Comparison of ENCODE assay signal across 23 cellular contexts in the genomic region with DNA sequence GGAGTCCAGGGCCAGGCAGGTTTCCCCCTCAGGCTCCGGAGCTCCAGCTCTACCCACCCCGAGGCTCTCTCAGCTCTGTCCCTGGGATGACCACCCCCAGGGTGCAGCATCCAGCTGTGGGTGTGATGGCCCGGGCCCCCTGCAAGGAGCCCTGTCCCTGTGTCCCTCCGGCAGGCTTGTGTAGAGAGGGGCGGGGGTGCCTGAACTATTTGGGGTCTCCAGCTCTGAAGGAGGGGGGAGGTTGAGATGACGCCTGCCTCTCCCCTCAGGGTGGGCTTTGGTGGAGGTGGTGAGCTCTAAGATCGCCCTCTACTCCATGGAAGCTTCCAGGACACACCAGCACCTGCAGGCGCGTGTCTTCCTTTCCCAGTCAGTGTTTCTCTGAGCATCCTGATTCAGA. TPM values are rescaled to one million over a fixed set of nuclear protein-coding genes. Genes with fewer than 3 reads are reported as not detected.
DNase-seq lines count a peak whose midpoint lies in the region; ATAC-seq and TF ChIP-seq lines count a peak whose summit lies in the region.
"Had no signal": no experiment of that assay in that cellular context is flagged by ENCODE, and none has a peak within 500 bp of the region (broad histone marks: within the 10 kb centered on the region; RNA-seq: fewer than 3 reads in every experiment).

No MANE protein-coding gene starts in this region.

- H3K4me3 Mint-ChIP-seq in CD4-positive, alpha-beta T cell, result no peak overlapping the region
- H3K4me3 Mint-ChIP-seq: B cell; CD8-positive, alpha-beta memory T cell; HFFc6; IgD-negative memory B cell had no signal

- intact Hi-C loops in cardiac septum (cut with DNase I), result no loop called here
- intact Hi-C loops in left ventricle myocardium inferior (cut with micrococcal nuclease), result no loop called here
- intact Hi-C loops in CD4-positive, alpha-beta T cell (cut with DNase I, micrococcal nuclease), result no loop called here

- H3K27ac ChIP-seq in left ventricle myocardium inferior (replicated peaks), result no peak overlapping the region
- H3K27ac ChIP-seq in CD4-positive, alpha-beta T cell (ENCODE audit: low read depth, low read length), result no peak overlapping the region
- H3K27ac ChIP-seq: BLaER1 treated with 17β-estradiol and CSF1 and Interleukin-3, amounts not matched to agents 10 nM and 100 nM; GM23248 had no signal

- ATAC-seq in HG02981 (IDR thresholded peaks at IDR 0.05; ENCODE audit: unreplicated experiment), result no peak
- no peak for ATAC-seq in CD4-positive, alpha-beta T cell (ENCODE audit: poor library complexity)
- ATAC-seq: GM12878, HCT116 had no signal

- no peaks in the 10 kb centered on the region for H3K36me3 ChIP-seq in left ventricle myocardium inferior
- H3K36me3 ChIP-seq: BLaER1 treated with 17β-estradiol and CSF1 and Interleukin-3, amounts not matched to agents 10 nM and 100 nM had no signal

- H3K27me3 ChIP-seq in left ventricle myocardium inferior (ENCODE audit: low read depth), result peaks cover 28% of the 10 kb centered on the region
- no peaks in the 10 kb centered on the region for H3K27me3 ChIP-seq in CD4-positive, alpha-beta T cell (ENCODE audit: control insufficient read depth, insufficient read depth, low read length)
- H3K27me3 ChIP-seq: BLaER1 treated with 17β-estradiol and CSF1 and Interleukin-3, amounts not matched to agents 10 nM and 100 nM had no signal

- POLR2A ChIA-PET in CD4-positive, alpha-beta T cell (lab: Charles Lee), result no interaction called here

- H3K27me3 Mint-ChIP-seq in CD4-positive, alpha-beta T cell, result no peaks in the 10 kb centered on the region
- H3K27me3 Mint-ChIP-seq: IgD-negative memory B cell had no signal

- CTCF ChIA-PET in CD4-positive, alpha-beta T cell (lab: Charles Lee), result no interaction called here

- H3K4me3 ChIP-seq in left ventricle myocardium inferior, result no peak overlapping the region
- H3K4me3 ChIP-seq: BLaER1 treated with 17β-estradiol and CSF1 and Interleukin-3, amounts not matched to agents 10 nM and 100 nM; GM12878; GM23248 had no signal

- no peaks in the 10 kb centered on the region for H3K9me3 ChIP-seq in left ventricle myocardium inferior (replicated peaks)
- H3K9me3 ChIP-seq in CD4-positive, alpha-beta T cell (ENCODE audit: control insufficient read depth, low read length), result no peaks in the 10 kb centered on the region
- H3K9me3 ChIP-seq: BLaER1 treated with 17β-estradiol and CSF1 and Interleukin-3, amounts not matched to agents 10 nM and 100 nM had no signal

- TF ChIP-seq CTCF in left ventricle myocardium inferior (IDR thresholded peaks at IDR 0.05; ENCODE audit: borderline replicate concordance), result no peak
- TF ChIP-seq CTCF in CD4-positive, alpha-beta T cell (IDR thresholded peaks at IDR 0.05), result no peak

- H3K4me1 ChIP-seq in left ventricle myocardium inferior, result no peaks in the 10 kb centered on the region

- DNase-seq in cardiac septum (ENCODE audit: low spot score) (peak; percentile 62), left ventricle myocardium inferior (no peak), mesenteric fat pad (ENCODE audit: low spot score) (peak; percentile 73), NCI-H2227 (lab: John Stamatoyannopoulos, UW; ENCODE audit: unreplicated experiment) (no peak)
- DNase-seq in activated CD8-positive, alpha-beta memory T cell treated with anti-CD3 and anti-CD28 coated beads, Interleukin-2, amount 50 U/mL, for 48 hours, result peak; percentile 33
- no peak for DNase-seq in CD4-positive, alpha-beta T cell
- DNase-seq: CD8-positive, alpha-beta memory T cell; COR-L47; DMS 273 treated with DMSO at 0.1 percent for 48 hours; DMS53; DND-41; EL; GM23248; HFFc6 had no signal

- H3K36me3 Mint-ChIP-seq in CD4-positive, alpha-beta T cell (ENCODE audit: low read depth), result no peaks in the 10 kb centered on the region
- H3K36me3 Mint-ChIP-seq: CD8-positive, alpha-beta memory T cell had no signal

- no peak overlapping the region for H3K27ac Mint-ChIP-seq in CD4-positive, alpha-beta T cell
- H3K27ac Mint-ChIP-seq: B cell; CD8-positive, alpha-beta memory T cell; HFFc6; IgD-negative memory B cell had no signal

- no peaks in the 10 kb centered on the region for H3K9me3 Mint-ChIP-seq in CD4-positive, alpha-beta T cell
- H3K9me3 Mint-ChIP-seq: CD8-positive, alpha-beta memory T cell; IgD-negative memory B cell had no signal

- peaks cover 13% of the 10 kb centered on the region for H3K4me1 Mint-ChIP-seq in CD4-positive, alpha-beta T cell (ENCODE audit: low read depth)
- H3K4me1 Mint-ChIP-seq: B cell had no signal

RNA-seq across cellular contexts. Expression of a gene that starts 39.4 kb away (rescaled TPM):
- total RNA-seq in cardiac septum, result 1.1 TPM
- 0.27 TPM for total RNA-seq in left ventricle myocardium inferior
- 187 TPM for total RNA-seq in mesenteric fat pad
- under 1 TPM in 1 of 2 experiments, not detected in 1; 0.05 TPM for total RNA-seq in CD4-positive, alpha-beta T cell
- total RNA-seq: A172; B cell; CD8-positive, alpha-beta memory T cell; G401; H4; HFFc6 had no signal

Comparison
In these comparisons a context has a peak if more than half of its experiments do, and no peak if none do; other contexts are left out.
1. DNase-seq: peak in cardiac septum (single experiment), activated CD8-positive, alpha-beta memory T cell treated with anti-CD3 and anti-CD28 coated beads, Interleukin-2, amount 50 U/mL, for 48 hours (single experiment) and mesenteric fat pad (single experiment); none in left ventricle myocardium inferior (single experiment), NCI-H2227 (single experiment) and CD4-positive, alpha-beta T cell (0 of 10).
2. RNA of a gene that starts 39.4 kb away (total RNA-seq): 187 TPM in mesenteric fat pad (single experiment); 1.1 TPM in cardiac septum (single experiment), 0.27 TPM in left ventricle myocardium inferior (single experiment) and 0.05 TPM in CD4-positive, alpha-beta T cell; every median in the first group is over 10 times any median in the second.